In the genomic region with DNA sequence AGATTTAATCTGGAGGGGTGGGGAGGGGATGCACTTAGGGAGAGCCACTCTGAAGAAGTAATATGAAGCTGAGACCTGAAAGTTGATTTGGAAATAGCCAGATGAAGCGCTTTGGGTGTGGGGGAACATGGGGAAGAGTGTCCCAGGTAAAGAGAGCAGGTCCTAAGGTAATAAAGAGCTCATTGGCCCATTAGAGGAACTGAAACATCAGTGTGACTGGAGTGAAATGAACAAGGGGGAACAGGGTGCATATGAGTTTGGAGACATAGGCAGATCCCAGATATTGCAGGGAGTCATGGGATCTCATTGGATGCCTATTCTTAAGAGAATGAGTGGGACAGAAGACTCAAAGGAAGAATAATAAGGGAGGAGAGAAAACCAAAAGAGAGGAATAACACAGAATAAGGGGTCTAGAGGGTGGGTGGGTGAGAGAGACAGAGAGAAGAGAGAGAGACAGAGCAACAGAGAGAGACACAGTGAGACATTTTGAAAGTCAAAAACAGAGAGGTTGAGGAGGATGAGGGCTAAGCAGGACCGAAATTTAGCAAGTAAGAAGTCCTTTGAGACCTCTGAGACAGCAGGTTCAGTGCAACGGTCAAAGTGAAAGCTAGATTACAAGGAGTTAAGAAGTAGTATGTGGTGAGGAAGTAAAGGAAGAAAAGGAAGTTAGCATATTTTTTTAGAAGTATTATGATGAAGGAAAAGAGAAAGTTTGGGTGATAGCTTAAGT, we compare ENCODE assay signal across 8 cellular contexts. TPM values are rescaled to one million over a fixed set of nuclear protein-coding genes. Genes with fewer than 3 reads are reported as not detected.
DNase-seq lines count a peak whose midpoint lies in the region; ATAC-seq and TF ChIP-seq lines count a peak whose summit lies in the region.
"Not testable (repeated sequence)": the region's sequence is repeated elsewhere in the genome, so short reads cannot be mapped to it uniquely, and the experiment has no call there.

No MANE protein-coding gene starts in this region.

- H3K9me2 ChIP-seq in OCI-LY1 (ENCODE audit: low read depth, low read length) = not testable (repeated sequence)

- not testable (repeated sequence) for TF ChIP-seq CTCF in DND-41 (IDR thresholded peaks at IDR 0.05; ENCODE audit: borderline replicate concordance, extremely low read depth, low read length, poor library complexity, severe bottlenecking); OCI-LY1 (IDR thresholded peaks at IDR 0.05; ENCODE audit: low read length)

- H3K36me3 ChIP-seq in DND-41 (ENCODE audit: insufficient read depth, low read length); OCI-LY1 (ENCODE audit: insufficient read depth, low read length): not testable (repeated sequence)

- peaks cover 25% of the 10 kb centered on the region for H3K4me1 ChIP-seq in DND-41 (ENCODE audit: insufficient read depth, low read length)
- H3K4me1 ChIP-seq in OCI-LY1 (ENCODE audit: insufficient read depth, low read length, severe bottlenecking) = peaks cover 43% of the 10 kb centered on the region

- H3K9ac ChIP-seq in DND-41 (ENCODE audit: low read depth, low read length); OCI-LY1 (ENCODE audit: low read length): not testable (repeated sequence)

- not testable (repeated sequence) for H3K9me3 Mint-ChIP-seq in activated T-cell treated with anti-CD3 and anti-CD28 coated beads, Interleukin-2, amount 50 U/mL, for 72 hours; naive B cell

- not testable (repeated sequence) for H3K36me3 Mint-ChIP-seq in activated T-cell treated with anti-CD3 and anti-CD28 coated beads, Interleukin-2, amount 50 U/mL, for 72 hours (ENCODE audit: insufficient read depth in 2 of 2); naive B cell

- H3K27ac Mint-ChIP-seq in activated T-cell treated with anti-CD3 and anti-CD28 coated beads, Interleukin-2, amount 50 U/mL, for 72 hours = peak overlapping the region; percentile 93
- H3K27ac Mint-ChIP-seq in naive B cell = peak overlapping the region; percentile 31 to 91 (median 52)

- H2AFZ ChIP-seq in DND-41 (ENCODE audit: low read depth, low read length) = peak overlapping the region; percentile 62
- H2AFZ ChIP-seq in OCI-LY1 (ENCODE audit: low read length) = not testable (repeated sequence)

- H3F3A ChIP-seq in OCI-LY1 (ENCODE audit: insufficient read depth, low read length) = not testable (repeated sequence)

- not testable (repeated sequence) for H3K27me3 Mint-ChIP-seq in activated T-cell treated with anti-CD3 and anti-CD28 coated beads, Interleukin-2, amount 50 U/mL, for 72 hours (ENCODE audit: low read depth); naive B cell

- peaks cover 22% of the 10 kb centered on the region for H3K4me1 Mint-ChIP-seq in activated T-cell treated with anti-CD3 and anti-CD28 coated beads, Interleukin-2, amount 50 U/mL, for 72 hours (ENCODE audit: low read depth)
- H3K4me1 Mint-ChIP-seq in naive B cell = peaks cover 21 to 29% (median 26%) of the 10 kb centered on the region in 3 donors

- not testable (repeated sequence) for DNase-seq in DND-41; activated T-cell treated with anti-CD3 and anti-CD28 coated beads, Interleukin-2, amount 50 U/mL, for 72 hours
- peak; percentile 36 for DNase-seq in naive B cell

- peak overlapping the region; percentile 50 to 93 for H3K4me3 Mint-ChIP-seq in activated T-cell treated with anti-CD3 and anti-CD28 coated beads, Interleukin-2, amount 50 U/mL, for 72 hours
- H3K4me3 Mint-ChIP-seq in naive B cell = peak overlapping the region in 7 of 8 donors; percentile 54 to 87 (median 63)

- ATAC-seq in DND-41 (ENCODE audit: insufficient read depth, low read depth) (peak; percentile 87), GM19043 (IDR thresholded peaks at IDR 0.05; ENCODE audit: low read depth, unreplicated experiment) (peak; percentile 85), GM21576 (IDR thresholded peaks at IDR 0.05; ENCODE audit: unreplicated experiment) (peak; percentile 83), HG02973 (IDR thresholded peaks at IDR 0.05; ENCODE audit: unreplicated experiment) (peak; percentile 83), HG03457 (IDR thresholded peaks at IDR 0.05; ENCODE audit: unreplicated experiment) (peak; percentile 56), naive B cell (ENCODE audit: low read depth in 2 of 2) (peak; percentile 39 to 40)
- peak; percentile 85 to 90 for ATAC-seq in activated T-cell treated with anti-CD3 and anti-CD28 coated beads, Interleukin-2, amount 50 U/mL, for 72 hours (replicated peaks in 1 of 2)

- not testable (repeated sequence) for H3K9me3 ChIP-seq in DND-41 (ENCODE audit: insufficient read depth, low read length, severe bottlenecking); OCI-LY1 (ENCODE audit: low read length)

- H3K4me3 ChIP-seq in DND-41 (ENCODE audit: low read depth in 1 of 2, low read length in 2 of 2); OCI-LY1 (ENCODE audit: low read depth, low read length, poor library complexity, severe bottlenecking): not testable (repeated sequence)

- not testable (repeated sequence) for H3K79me2 ChIP-seq in DND-41 (ENCODE audit: insufficient read depth, low read length); OCI-LY1 (ENCODE audit: insufficient read depth, low read length)

- H3K27ac ChIP-seq in DND-41 (ENCODE audit: low read length) = peak overlapping the region; percentile 63
- H3K27ac ChIP-seq in OCI-LY1 (ENCODE audit: low read depth, low read length, poor library complexity, severe bottlenecking) = peak overlapping the region; percentile 69

- H4K20me1 ChIP-seq in DND-41 (ENCODE audit: insufficient read depth, low read length); OCI-LY1 (ENCODE audit: insufficient read depth, low read length): not testable (repeated sequence)

- 0 out of 2 replicates have a peak overlapping the region, but pooled peaks have one; percentile 31 for H3K4me2 ChIP-seq in DND-41 (ENCODE audit: insufficient read depth, low read length)
- H3K4me2 ChIP-seq in OCI-LY1 (ENCODE audit: low read length) = peak overlapping the region; percentile 22; the same call in 1 of the 2 replicates

- not testable (repeated sequence) for H3K27me3 ChIP-seq in DND-41 (ENCODE audit: insufficient read depth, low read length, poor library complexity); OCI-LY1 (ENCODE audit: insufficient read depth, low read length)

RNA-seq across cellular contexts. Expression of gene NOTCH2, which starts 52.5 kb away (rescaled TPM):
- 10 to 100 TPM; 64.6 to 79.2 TPM for total RNA-seq in activated T-cell treated with anti-CD3 and anti-CD28 coated beads, Interleukin-2, amount 50 U/mL, for 72 hours
- 10 to 100 TPM; 45.8 to 70.9 (median 64.7) TPM for polyA plus RNA-seq in naive B cell (ENCODE audit: low read depth in 6 of 6)

RNA-seq across cellular contexts. Expression of gene SEC22B, which starts 54.3 kb away (rescaled TPM):
- total RNA-seq in activated T-cell treated with anti-CD3 and anti-CD28 coated beads, Interleukin-2, amount 50 U/mL, for 72 hours = 10 to 100 TPM; 16.8 to 21.2 TPM
- polyA plus RNA-seq in naive B cell (ENCODE audit: low read depth in 6 of 6) = 10 to 100 TPM in 5 of 6 donors, 1 to 10 TPM in 1; 9.1 to 21.1 (median 19.5) TPM
